Comparison of ENCODE assay signal across 8 cellular contexts in genomic region chr2:143936758-143937562, GRCh38.
DNase-seq lines count a peak whose midpoint lies in the region; ATAC-seq and TF ChIP-seq lines count a peak whose summit lies in the region.

No MANE protein-coding gene starts in this region.

- H3F3A ChIP-seq in SK-N-SH (replicated peaks; ENCODE audit: insufficient read depth) = no peaks in the 10 kb centered on the region

- H3K9me2 ChIP-seq in SK-N-SH = no peaks in the 10 kb centered on the region

- peaks cover 12 to 17% of the 10 kb centered on the region in 2 experiments; a peak in 3 of 4 replicates for H3K4me1 ChIP-seq in SK-N-SH (ENCODE audit: control insufficient read depth in 1 of 2, insufficient read depth in 2 of 2, low read depth in 1 of 2, low read length in 1 of 2)
- peaks cover 5 to 15% (median 12%) of the 10 kb centered on the region in 4 donors for H3K4me1 ChIP-seq in liver (ENCODE audit: control insufficient read depth in 4 of 4, insufficient read depth in 4 of 4, low read length in 3 of 4)

- H3K4me2 ChIP-seq in SK-N-SH = peak overlapping the region; percentile 81

- no peaks in the 10 kb centered on the region for H3K36me3 ChIP-seq in SK-N-SH (replicated peaks in 1 of 2; ENCODE audit: control insufficient read depth in 1 of 2, insufficient read depth in 2 of 2, low read length in 1 of 2)
- H3K36me3 ChIP-seq in liver (ENCODE audit: control insufficient read depth in 4 of 4, insufficient read depth in 3 of 4, low read depth in 1 of 4, low read length in 3 of 4) = no peaks in the 10 kb centered on the region

- 24% methylated on average over 14 of the region's 105 CpGs for WGBS in SK-N-SH (ENCODE audit: low lambda C conversion rate)
- 1% methylated on average over 105 of the region's 105 CpGs for WGBS in liver

- no peaks in the 10 kb centered on the region for H4K20me1 ChIP-seq in SK-N-SH (ENCODE audit: insufficient read depth)

- DNase-seq in 8988T (peak; percentile 27), SK-N-SH (peak; percentile 85), coronary artery (ENCODE audit: low spot score) (no peak), cerebellar nuclear complex (lab: John Stamatoyannopoulos, UW) (no peak)
- DNase-seq in stimulated activated CD4-positive, alpha-beta T cell treated with anti-CD3 and anti-CD28 coated beads, TNF-alpha, amount 100 ng/mL, for 4 hours (ENCODE audit: low read depth in 3 of 3) = peak in 2 of 3 experiments; percentile 2 to 9

- H3K27me3 ChIP-seq in SK-N-SH (ENCODE audit: insufficient read depth) (no peaks in the 10 kb centered on the region), liver (ENCODE audit: control insufficient read depth in 4 of 4, insufficient read depth in 4 of 4, low read length in 3 of 4) (peaks cover 0 to 16% (median 0%) of the 10 kb centered on the region in 4 donors)

- peak; percentile 57 for ATAC-seq in GM18861 (IDR thresholded peaks at IDR 0.05; ENCODE audit: unreplicated experiment)
- ATAC-seq in HG03045 (IDR thresholded peaks at IDR 0.05; ENCODE audit: unreplicated experiment) = peak; percentile 64

- no peaks in the 10 kb centered on the region for H3K9me3 ChIP-seq in SK-N-SH
- H3K9me3 ChIP-seq in liver (ENCODE audit: control insufficient read depth in 4 of 4, low read length in 3 of 4) = no peaks in the 10 kb centered on the region

- peak overlapping the region; percentile 81; the same call in 1 of the 2 replicates for H2AFZ ChIP-seq in SK-N-SH (ENCODE audit: low read depth)

- no peaks in the 10 kb centered on the region for H3K79me2 ChIP-seq in SK-N-SH (ENCODE audit: insufficient read depth)

- peak overlapping the region; percentile 57 to 63 for H3K4me3 ChIP-seq in SK-N-SH (ENCODE audit: low read depth in 2 of 2, low read length in 1 of 2)
- H3K4me3 ChIP-seq in coronary artery = peak overlapping the region; percentile 90
- H3K4me3 ChIP-seq in liver (ENCODE audit: low read depth in 1 of 3, low read length in 3 of 3) = peak overlapping the region in 2 of 3 donors; percentile 35 to 56

- TF ChIP-seq EP300 in SK-N-SH (IDR thresholded peaks at IDR 0.05; ENCODE audit: borderline replicate concordance in 1 of 2, low read depth in 1 of 2, low read length in 1 of 2) = no peak

- peak overlapping the region; percentile 18; the same call in 1 of the 2 replicates for H3K9ac ChIP-seq in SK-N-SH
- H3K9ac ChIP-seq in liver (ENCODE audit: low read depth in 1 of 2, low read length in 2 of 2) = no peak overlapping the region

- CTCF ChIA-PET in SK-N-SH (lab: Yijun Ruan, JAX) = interaction anchor here (1.0 to 2.0 kb wide), 4 partner anchors 9 to 1816 kb away, joined by 3 to 5 read pairs (median 4); no protein-coding TSS in a partner anchor

- POLR2A ChIA-PET in SK-N-SH (lab: Yijun Ruan, JAX) = no interaction called here

- TF ChIP-seq RAD21 in SK-N-SH (IDR thresholded peaks at IDR 0.05; ENCODE audit: low read length) (no peak; the same call in 1 of the 2 replicates), liver (IDR thresholded peaks at IDR 0.05) (no peak)

- H3K27ac ChIP-seq in SK-N-SH (ENCODE audit: low read depth in 2 of 2, low read length in 1 of 2) (no peak overlapping the region; a peak in 2 of 4 replicates), coronary artery (peak overlapping the region; percentile 53 to 86), liver (ENCODE audit: low read depth in 1 of 2, low read length in 2 of 2) (peak overlapping the region; percentile 6 to 73)

- TF ChIP-seq CTCF in SK-N-SH (IDR thresholded peaks at IDR 0.05) (no peak), coronary artery (IDR thresholded peaks at IDR 0.05) (no peak), liver (IDR thresholded peaks at IDR 0.05; ENCODE audit: low read depth, low read length, missing input control) (no peak)

TF ChIP-seq in SK-N-SH, 30 proteins besides CTCF, POLR2A, EP300 and RAD21:
- no peak for TF ChIP-seq GATA2 (CRISPR knock-in tag; IDR thresholded peaks at IDR 0.05)
- TF ChIP-seq MAX (IDR thresholded peaks at IDR 0.05; ENCODE audit: low read depth) = peak; percentile 81
- TF ChIP-seq YY1 (IDR thresholded peaks at IDR 0.05; ENCODE audit: low read depth) = no peak
- TF ChIP-seq NFIC (IDR thresholded peaks at IDR 0.05; ENCODE audit: borderline replicate concordance) = no peak

TF ChIP-seq in liver, 16 proteins besides CTCF, POLR2A, EP300 and RAD21:
- TF ChIP-seq ATF3 (IDR thresholded peaks at IDR 0.05) (no peak), MAX (IDR thresholded peaks at IDR 0.05) (no peak)
TF ChIP-seq in liver: peak in this region for 0.

Comparison
In these comparisons a context has a peak if more than half of its experiments do, and no peak if none do; other contexts are left out.
1. DNase-seq: peak in 8988T (single experiment), SK-N-SH (single experiment) and stimulated activated CD4-positive, alpha-beta T cell treated with anti-CD3 and anti-CD28 coated beads, TNF-alpha, amount 100 ng/mL, for 4 hours (2 of 3); none in coronary artery (single experiment) and cerebellar nuclear complex (0 of 2).
2. H3K27ac ChIP-seq: peak in coronary artery (2 of 2) and liver (2 of 2); none in SK-N-SH (0 of 2).
3. Peak in every context shown above with its lines, with median percentiles within 50 percentile points of each other: H3K4me3 ChIP-seq.